In the genomic region with DNA sequence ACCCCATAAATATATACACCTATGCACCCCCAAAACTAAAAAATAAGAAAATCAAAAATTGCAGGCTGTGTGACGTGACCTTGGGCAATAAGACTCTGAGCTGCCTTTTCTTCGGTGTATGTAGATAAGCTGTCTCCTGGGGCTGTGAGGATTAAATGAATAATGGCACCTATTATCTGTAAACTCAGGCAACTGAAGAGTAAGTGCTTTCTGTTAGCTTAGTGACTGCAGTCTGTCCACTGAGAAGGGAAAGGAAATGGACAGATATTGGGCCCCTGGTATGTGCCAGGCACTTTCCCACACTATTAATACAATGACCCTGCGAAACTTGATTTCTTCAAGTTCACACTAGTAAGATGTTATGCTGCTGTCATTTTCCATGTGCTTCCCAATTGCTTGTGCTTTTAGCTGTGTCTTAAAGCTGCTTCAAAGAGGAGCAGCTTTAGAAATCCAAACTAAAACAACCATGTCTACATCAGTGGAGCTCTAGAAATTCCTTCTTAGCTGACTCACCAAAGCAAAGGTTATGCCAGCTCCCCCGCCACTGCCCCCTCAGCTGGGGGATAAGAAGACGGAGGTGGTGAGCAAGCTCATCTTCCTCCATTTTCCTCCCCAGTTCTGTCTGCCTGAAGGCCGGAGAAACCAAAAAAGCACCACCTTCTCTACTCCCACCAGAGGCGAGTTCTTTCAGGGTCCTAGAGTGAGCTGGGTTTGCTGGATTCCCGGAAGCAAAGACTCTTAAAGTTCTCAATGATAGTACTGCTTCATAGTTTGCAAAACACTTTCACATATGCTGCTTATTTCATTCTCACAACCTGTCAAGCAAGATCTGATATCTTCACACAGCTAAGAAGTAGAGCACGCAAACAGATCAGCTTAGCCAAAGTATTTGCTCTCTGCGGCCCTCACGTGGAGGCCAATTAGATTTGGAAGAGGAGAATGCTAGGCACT, we compare ENCODE assay signal across 1 cellular context.
A peak's percentile ranks its signal among the peaks of the same experiment; 100 is the strongest.
TF ChIP-seq lines count a peak whose summit lies in the region.

No MANE protein-coding gene starts in this region.

TF ChIP-seq in K562, 482 proteins besides CTCF, POLR2A, EP300 and RAD21 (continued from another document and continues in another):
- TF ChIP-seq, protein P1, sequence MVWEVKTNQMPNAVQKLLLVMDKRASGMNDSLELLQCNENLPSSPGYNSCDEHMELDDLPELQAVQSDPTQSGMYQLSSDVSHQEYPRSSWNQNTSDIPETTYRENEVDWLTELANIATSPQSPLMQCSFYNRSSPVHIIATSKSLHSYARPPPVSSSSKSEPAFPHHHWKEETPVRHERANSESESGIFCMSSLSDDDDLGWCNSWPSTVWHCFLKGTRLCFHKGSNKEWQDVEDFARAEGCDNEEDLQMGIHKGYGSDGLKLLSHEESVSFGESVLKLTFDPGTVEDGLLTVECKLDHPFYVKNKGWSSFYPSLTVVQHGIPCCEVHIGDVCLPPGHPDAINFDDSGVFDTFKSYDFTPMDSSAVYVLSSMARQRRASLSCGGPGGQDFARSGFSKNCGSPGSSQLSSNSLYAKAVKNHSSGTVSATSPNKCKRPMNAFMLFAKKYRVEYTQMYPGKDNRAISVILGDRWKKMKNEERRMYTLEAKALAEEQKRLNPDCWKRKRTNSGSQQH (CRISPR knock-in tag; IDR thresholded peaks at IDR 0.05) = no peak
- TF ChIP-seq HCFC1 (IDR thresholded peaks at IDR 0.05; ENCODE audit: low read depth, low read length) (no peak), POLR3A (IDR thresholded peaks at IDR 0.05; ENCODE audit: borderline replicate concordance, extremely low read depth, insufficient read depth, insufficient read length) (no peak), GATA2 (CRISPR knock-in tag; IDR thresholded peaks at IDR 0.05) (no peak), PYGO2 (tag; IDR thresholded peaks at IDR 0.05) (no peak), HNRNPUL1 (IDR thresholded peaks at IDR 0.05; ENCODE audit: low read length) (no peak), KDM1A (IDR thresholded peaks at IDR 0.05) (no peak), FOS (IDR thresholded peaks at IDR 0.05; ENCODE audit: extremely low read depth, insufficient read length) (no peak), ZNF445 (CRISPR knock-in tag; IDR thresholded peaks at IDR 0.05; ENCODE audit: low read depth) (no peak), ILK (tag; IDR thresholded peaks at IDR 0.05; ENCODE audit: borderline replicate concordance, low read depth) (no peak), ZFP36 (IDR thresholded peaks at IDR 0.05; ENCODE audit: low read depth, low read length, partially characterized antibody) (no peak), GTF2A2 (tag; IDR thresholded peaks at IDR 0.05) (no peak), ZNF551 (CRISPR knock-in tag; IDR thresholded peaks at IDR 0.05) (no peak), NBN (IDR thresholded peaks at IDR 0.05; ENCODE audit: low read depth) (no peak), NCOR1 (IDR thresholded peaks at IDR 0.05) (0 out of 2 replicates have a peak, but pooled peaks have one; percentile 20), ZNF583 (CRISPR knock-in tag; IDR thresholded peaks at IDR 0.05) (no peak), PURB (CRISPR knock-in tag; IDR thresholded peaks at IDR 0.05; ENCODE audit: low read depth) (no peak), SRSF9 (IDR thresholded peaks at IDR 0.05; ENCODE audit: borderline replicate concordance, low read depth, low read length) (no peak), PHB2 (IDR thresholded peaks at IDR 0.05; ENCODE audit: low read depth) (no peak), XRCC4 (IDR thresholded peaks at IDR 0.05; ENCODE audit: extremely low read depth, insufficient read depth, insufficient read length) (no peak), THRAP3 (IDR thresholded peaks at IDR 0.05; ENCODE audit: borderline replicate concordance) (no peak), ARID1B (IDR thresholded peaks at IDR 0.05) (peak; percentile 41; the same call in 1 of the 2 replicates), L3MBTL2 (IDR thresholded peaks at IDR 0.05) (0 out of 2 replicates have a peak, but pooled peaks have one; percentile 13), NFATC3 (IDR thresholded peaks at IDR 0.05) (no peak), SAFB2 (IDR thresholded peaks at IDR 0.05; ENCODE audit: borderline replicate concordance, low read depth, low read length, severe bottlenecking) (no peak), NR2C1 (IDR thresholded peaks at IDR 0.05) (no peak), NR2C1 (tag; IDR thresholded peaks at IDR 0.05) (no peak), ILF3 (IDR thresholded peaks at IDR 0.05; ENCODE audit: borderline replicate concordance) (no peak), TAL1 (IDR thresholded peaks at IDR 0.05) (no peak; the same call in 1 of the 2 replicates), RHOXF2B (CRISPR knock-in tag; conservative IDR thresholded peaks at IDR 0.05) (no peak), RBM17 (IDR thresholded peaks at IDR 0.05; ENCODE audit: borderline replicate concordance, low read depth, low read length) (no peak), MTF1 (CRISPR knock-in tag; IDR thresholded peaks at IDR 0.05; ENCODE audit: borderline replicate concordance) (no peak), BDP1 (IDR thresholded peaks at IDR 0.05; ENCODE audit: insufficient read depth, insufficient read length) (no peak), YY1 (IDR thresholded peaks at IDR 0.05; ENCODE audit: borderline replicate concordance in 1 of 3, control insufficient read depth in 1 of 3, extremely low read depth in 1 of 3, insufficient read depth in 3 of 3, insufficient read length in 1 of 3, insufficient replicate concordance in 2 of 3, low read depth in 1 of 3, low read length in 2 of 3) (peak in 1 of 3 experiments; percentile 60), C11orf30 (IDR thresholded peaks at IDR 0.05; ENCODE audit: low read depth) (no peak), RAD51 (IDR thresholded peaks at IDR 0.05; ENCODE audit: borderline replicate concordance, low read depth) (no peak), ZNF717 (CRISPR knock-in tag; IDR thresholded peaks at IDR 0.05) (no peak), CBX3 (IDR thresholded peaks at IDR 0.05; ENCODE audit: borderline replicate concordance in 1 of 2, low read length in 2 of 2) (no peak), DPF2 (IDR thresholded peaks at IDR 0.05) (0 out of 2 replicates have a peak, but pooled peaks have one; percentile 11)
- TF ChIP-seq, protein P2, sequence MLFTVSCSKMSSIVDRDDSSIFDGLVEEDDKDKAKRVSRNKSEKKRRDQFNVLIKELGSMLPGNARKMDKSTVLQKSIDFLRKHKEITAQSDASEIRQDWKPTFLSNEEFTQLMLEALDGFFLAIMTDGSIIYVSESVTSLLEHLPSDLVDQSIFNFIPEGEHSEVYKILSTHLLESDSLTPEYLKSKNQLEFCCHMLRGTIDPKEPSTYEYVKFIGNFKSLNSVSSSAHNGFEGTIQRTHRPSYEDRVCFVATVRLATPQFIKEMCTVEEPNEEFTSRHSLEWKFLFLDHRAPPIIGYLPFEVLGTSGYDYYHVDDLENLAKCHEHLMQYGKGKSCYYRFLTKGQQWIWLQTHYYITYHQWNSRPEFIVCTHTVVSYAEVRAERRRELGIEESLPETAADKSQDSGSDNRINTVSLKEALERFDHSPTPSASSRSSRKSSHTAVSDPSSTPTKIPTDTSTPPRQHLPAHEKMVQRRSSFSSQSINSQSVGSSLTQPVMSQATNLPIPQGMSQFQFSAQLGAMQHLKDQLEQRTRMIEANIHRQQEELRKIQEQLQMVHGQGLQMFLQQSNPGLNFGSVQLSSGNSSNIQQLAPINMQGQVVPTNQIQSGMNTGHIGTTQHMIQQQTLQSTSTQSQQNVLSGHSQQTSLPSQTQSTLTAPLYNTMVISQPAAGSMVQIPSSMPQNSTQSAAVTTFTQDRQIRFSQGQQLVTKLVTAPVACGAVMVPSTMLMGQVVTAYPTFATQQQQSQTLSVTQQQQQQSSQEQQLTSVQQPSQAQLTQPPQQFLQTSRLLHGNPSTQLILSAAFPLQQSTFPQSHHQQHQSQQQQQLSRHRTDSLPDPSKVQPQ (CRISPR knock-in tag; IDR thresholded peaks at IDR 0.05; ENCODE audit: borderline replicate concordance) = no peak
- TF ChIP-seq, protein P3, sequence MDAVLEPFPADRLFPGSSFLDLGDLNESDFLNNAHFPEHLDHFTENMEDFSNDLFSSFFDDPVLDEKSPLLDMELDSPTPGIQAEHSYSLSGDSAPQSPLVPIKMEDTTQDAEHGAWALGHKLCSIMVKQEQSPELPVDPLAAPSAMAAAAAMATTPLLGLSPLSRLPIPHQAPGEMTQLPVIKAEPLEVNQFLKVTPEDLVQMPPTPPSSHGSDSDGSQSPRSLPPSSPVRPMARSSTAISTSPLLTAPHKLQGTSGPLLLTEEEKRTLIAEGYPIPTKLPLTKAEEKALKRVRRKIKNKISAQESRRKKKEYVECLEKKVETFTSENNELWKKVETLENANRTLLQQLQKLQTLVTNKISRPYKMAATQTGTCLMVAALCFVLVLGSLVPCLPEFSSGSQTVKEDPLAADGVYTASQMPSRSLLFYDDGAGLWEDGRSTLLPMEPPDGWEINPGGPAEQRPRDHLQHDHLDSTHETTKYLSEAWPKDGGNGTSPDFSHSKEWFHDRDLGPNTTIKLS (IDR thresholded peaks at IDR 0.05; ENCODE audit: borderline replicate concordance, low read depth) = no peak
- TF ChIP-seq, protein P4, sequence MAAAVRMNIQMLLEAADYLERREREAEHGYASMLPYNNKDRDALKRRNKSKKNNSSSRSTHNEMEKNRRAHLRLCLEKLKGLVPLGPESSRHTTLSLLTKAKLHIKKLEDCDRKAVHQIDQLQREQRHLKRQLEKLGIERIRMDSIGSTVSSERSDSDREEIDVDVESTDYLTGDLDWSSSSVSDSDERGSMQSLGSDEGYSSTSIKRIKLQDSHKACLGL (CRISPR knock-in tag; IDR thresholded peaks at IDR 0.05; ENCODE audit: borderline replicate concordance, poor library complexity, severe bottlenecking) = no peak
- TF ChIP-seq, protein P5, sequence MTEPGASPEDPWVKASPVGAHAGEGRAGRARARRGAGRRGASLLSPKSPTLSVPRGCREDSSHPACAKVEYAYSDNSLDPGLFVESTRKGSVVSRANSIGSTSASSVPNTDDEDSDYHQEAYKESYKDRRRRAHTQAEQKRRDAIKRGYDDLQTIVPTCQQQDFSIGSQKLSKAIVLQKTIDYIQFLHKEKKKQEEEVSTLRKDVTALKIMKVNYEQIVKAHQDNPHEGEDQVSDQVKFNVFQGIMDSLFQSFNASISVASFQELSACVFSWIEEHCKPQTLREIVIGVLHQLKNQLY (CRISPR knock-in tag; conservative IDR thresholded peaks at IDR 0.05) = no peak
- TF ChIP-seq, protein P6, sequence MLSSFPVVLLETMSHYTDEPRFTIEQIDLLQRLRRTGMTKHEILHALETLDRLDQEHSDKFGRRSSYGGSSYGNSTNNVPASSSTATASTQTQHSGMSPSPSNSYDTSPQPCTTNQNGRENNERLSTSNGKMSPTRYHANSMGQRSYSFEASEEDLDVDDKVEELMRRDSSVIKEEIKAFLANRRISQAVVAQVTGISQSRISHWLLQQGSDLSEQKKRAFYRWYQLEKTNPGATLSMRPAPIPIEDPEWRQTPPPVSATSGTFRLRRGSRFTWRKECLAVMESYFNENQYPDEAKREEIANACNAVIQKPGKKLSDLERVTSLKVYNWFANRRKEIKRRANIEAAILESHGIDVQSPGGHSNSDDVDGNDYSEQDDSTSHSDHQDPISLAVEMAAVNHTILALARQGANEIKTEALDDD (IDR thresholded peaks at IDR 0.05) = no peak
- TF ChIP-seq, protein P7, sequence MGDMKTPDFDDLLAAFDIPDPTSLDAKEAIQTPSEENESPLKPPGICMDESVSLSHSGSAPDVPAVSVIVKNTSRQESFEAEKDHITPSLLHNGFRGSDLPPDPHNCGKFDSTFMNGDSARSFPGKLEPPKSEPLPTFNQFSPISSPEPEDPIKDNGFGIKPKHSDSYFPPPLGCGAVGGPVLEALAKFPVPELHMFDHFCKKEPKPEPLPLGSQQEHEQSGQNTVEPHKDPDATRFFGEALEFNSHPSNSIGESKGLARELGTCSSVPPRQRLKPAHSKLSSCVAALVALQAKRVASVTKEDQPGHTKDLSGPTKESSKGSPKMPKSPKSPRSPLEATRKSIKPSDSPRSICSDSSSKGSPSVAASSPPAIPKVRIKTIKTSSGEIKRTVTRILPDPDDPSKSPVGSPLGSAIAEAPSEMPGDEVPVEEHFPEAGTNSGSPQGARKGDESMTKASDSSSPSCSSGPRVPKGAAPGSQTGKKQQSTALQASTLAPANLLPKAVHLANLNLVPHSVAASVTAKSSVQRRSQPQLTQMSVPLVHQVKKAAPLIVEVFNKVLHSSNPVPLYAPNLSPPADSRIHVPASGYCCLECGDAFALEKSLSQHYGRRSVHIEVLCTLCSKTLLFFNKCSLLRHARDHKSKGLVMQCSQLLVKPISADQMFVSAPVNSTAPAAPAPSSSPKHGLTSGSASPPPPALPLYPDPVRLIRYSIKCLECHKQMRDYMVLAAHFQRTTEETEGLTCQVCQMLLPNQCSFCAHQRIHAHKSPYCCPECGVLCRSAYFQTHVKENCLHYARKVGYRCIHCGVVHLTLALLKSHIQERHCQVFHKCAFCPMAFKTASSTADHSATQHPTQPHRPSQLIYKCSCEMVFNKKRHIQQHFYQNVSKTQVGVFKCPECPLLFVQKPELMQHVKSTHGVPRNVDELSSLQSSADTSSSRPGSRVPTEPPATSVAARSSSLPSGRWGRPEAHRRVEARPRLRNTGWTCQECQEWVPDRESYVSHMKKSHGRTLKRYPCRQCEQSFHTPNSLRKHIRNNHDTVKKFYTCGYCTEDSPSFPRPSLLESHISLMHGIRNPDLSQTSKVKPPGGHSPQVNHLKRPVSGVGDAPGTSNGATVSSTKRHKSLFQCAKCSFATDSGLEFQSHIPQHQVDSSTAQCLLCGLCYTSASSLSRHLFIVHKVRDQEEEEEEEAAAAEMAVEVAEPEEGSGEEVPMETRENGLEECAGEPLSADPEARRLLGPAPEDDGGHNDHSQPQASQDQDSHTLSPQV (IDR thresholded peaks at IDR 0.05) = peak; percentile 45; the same call in 1 of the 2 replicates
- TF ChIP-seq, protein P8, sequence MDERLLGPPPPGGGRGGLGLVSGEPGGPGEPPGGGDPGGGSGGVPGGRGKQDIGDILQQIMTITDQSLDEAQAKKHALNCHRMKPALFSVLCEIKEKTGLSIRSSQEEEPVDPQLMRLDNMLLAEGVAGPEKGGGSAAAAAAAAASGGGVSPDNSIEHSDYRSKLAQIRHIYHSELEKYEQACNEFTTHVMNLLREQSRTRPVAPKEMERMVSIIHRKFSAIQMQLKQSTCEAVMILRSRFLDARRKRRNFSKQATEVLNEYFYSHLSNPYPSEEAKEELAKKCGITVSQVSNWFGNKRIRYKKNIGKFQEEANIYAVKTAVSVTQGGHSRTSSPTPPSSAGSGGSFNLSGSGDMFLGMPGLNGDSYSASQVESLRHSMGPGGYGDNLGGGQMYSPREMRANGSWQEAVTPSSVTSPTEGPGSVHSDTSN (CRISPR knock-in tag; IDR thresholded peaks at IDR 0.05; ENCODE audit: low read depth) = no peak
- TF ChIP-seq, protein P8 (tag; conservative IDR thresholded peaks at IDR 0.05; ENCODE audit: low read depth) = peak; percentile 43
- TF ChIP-seq, protein P9, sequence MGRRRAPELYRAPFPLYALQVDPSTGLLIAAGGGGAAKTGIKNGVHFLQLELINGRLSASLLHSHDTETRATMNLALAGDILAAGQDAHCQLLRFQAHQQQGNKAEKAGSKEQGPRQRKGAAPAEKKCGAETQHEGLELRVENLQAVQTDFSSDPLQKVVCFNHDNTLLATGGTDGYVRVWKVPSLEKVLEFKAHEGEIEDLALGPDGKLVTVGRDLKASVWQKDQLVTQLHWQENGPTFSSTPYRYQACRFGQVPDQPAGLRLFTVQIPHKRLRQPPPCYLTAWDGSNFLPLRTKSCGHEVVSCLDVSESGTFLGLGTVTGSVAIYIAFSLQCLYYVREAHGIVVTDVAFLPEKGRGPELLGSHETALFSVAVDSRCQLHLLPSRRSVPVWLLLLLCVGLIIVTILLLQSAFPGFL (CRISPR knock-in tag; IDR thresholded peaks at IDR 0.05) = no peak
